1 cellular context compared by ENCODE assay signal in the genomic region with DNA sequence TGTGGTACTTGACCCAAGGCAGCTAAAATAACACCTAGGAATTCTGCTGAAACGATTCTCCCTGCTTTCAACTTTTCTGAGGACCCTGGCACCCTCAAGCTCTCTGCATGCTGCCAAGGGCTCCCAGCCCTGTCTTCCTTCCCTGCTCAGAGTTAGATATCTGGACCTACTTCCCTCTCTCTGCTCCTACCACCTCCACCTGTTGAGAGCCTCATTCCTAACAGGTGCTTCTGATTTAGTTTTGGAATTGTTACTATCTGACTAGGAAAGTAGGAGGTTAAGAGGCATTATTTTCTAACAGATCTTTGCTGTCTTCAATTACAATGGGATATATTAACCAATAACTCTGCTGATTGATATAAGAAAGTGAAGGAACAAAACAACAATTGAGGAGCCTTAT.
TF ChIP-seq lines count a peak whose summit lies in the region.

No MANE protein-coding gene starts in this region.

TF ChIP-seq in GM23338, 12 proteins besides CTCF, POLR2A, EP300 and RAD21 (continued from another document):
- TF ChIP-seq, protein P1, sequence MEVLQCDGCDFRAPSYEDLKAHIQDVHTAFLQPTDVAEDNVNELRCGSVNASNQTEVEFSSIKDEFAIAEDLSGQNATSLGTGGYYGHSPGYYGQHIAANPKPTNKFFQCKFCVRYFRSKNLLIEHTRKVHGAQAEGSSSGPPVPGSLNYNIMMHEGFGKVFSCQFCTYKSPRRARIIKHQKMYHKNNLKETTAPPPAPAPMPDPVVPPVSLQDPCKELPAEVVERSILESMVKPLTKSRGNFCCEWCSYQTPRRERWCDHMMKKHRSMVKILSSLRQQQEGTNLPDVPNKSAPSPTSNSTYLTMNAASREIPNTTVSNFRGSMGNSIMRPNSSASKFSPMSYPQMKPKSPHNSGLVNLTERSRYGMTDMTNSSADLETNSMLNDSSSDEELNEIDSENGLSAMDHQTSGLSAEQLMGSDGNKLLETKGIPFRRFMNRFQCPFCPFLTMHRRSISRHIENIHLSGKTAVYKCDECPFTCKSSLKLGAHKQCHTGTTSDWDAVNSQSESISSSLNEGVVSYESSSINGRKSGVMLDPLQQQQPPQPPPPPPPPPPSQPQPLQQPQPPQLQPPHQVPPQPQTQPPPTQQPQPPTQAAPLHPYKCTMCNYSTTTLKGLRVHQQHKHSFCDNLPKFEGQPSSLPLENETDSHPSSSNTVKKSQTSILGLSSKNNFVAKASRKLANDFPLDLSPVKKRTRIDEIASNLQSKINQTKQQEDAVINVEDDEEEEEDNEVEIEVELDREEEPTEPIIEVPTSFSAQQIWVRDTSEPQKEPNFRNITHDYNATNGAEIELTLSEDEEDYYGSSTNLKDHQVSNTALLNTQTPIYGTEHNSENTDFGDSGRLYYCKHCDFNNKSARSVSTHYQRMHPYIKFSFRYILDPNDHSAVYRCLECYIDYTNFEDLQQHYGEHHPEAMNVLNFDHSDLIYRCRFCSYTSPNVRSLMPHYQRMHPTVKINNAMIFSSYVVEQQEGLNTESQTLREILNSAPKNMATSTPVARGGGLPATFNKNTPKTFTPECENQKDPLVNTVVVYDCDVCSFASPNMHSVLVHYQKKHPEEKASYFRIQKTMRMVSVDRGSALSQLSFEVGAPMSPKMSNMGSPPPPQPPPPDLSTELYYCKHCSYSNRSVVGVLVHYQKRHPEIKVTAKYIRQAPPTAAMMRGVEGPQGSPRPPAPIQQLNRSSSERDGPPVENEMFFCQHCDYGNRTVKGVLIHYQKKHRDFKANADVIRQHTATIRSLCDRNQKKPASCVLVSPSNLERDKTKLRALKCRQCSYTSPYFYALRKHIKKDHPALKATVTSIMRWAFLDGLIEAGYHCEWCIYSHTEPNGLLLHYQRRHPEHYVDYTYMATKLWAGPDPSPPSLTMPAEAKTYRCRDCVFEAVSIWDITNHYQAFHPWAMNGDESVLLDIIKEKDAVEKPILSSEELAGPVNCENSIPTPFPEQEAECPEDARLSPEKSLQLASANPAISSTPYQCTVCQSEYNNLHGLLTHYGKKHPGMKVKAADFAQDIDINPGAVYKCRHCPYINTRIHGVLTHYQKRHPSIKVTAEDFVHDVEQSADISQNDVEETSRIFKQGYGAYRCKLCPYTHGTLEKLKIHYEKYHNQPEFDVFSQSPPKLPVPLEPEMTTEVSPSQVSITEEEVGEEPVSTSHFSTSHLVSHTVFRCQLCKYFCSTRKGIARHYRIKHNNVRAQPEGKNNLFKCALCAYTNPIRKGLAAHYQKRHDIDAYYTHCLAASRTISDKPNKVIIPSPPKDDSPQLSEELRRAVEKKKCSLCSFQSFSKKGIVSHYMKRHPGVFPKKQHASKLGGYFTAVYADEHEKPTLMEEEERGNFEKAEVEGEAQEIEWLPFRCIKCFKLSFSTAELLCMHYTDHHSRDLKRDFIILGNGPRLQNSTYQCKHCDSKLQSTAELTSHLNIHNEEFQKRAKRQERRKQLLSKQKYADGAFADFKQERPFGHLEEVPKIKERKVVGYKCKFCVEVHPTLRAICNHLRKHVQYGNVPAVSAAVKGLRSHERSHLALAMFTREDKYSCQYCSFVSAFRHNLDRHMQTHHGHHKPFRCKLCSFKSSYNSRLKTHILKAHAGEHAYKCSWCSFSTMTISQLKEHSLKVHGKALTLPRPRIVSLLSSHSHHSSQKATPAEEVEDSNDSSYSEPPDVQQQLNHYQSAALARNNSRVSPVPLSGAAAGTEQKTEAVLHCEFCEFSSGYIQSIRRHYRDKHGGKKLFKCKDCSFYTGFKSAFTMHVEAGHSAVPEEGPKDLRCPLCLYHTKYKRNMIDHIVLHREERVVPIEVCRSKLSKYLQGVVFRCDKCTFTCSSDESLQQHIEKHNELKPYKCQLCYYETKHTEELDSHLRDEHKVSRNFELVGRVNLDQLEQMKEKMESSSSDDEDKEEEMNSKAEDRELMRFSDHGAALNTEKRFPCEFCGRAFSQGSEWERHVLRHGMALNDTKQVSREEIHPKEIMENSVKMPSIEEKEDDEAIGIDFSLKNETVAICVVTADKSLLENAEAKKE (CRISPR knock-in tag; IDR thresholded peaks at IDR 0.05): no peak
- TF ChIP-seq JUNB (IDR thresholded peaks at IDR 0.05; ENCODE audit: unreplicated experiment) (no peak), NANOG (IDR thresholded peaks at IDR 0.05; ENCODE audit: borderline replicate concordance) (no peak), STAT1 (IDR thresholded peaks at IDR 0.05; ENCODE audit: unreplicated experiment) (no peak), EZH2 (IDR thresholded peaks at IDR 0.05; ENCODE audit: low read depth, unreplicated experiment) (no peak), CREB1 (CRISPR knock-in tag; IDR thresholded peaks at IDR 0.05; ENCODE audit: low read depth) (no peak)
- TF ChIP-seq, protein P2, sequence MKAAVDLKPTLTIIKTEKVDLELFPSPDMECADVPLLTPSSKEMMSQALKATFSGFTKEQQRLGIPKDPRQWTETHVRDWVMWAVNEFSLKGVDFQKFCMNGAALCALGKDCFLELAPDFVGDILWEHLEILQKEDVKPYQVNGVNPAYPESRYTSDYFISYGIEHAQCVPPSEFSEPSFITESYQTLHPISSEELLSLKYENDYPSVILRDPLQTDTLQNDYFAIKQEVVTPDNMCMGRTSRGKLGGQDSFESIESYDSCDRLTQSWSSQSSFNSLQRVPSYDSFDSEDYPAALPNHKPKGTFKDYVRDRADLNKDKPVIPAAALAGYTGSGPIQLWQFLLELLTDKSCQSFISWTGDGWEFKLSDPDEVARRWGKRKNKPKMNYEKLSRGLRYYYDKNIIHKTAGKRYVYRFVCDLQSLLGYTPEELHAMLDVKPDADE (IDR thresholded peaks at IDR 0.05): no peak
- TF ChIP-seq, protein P3, sequence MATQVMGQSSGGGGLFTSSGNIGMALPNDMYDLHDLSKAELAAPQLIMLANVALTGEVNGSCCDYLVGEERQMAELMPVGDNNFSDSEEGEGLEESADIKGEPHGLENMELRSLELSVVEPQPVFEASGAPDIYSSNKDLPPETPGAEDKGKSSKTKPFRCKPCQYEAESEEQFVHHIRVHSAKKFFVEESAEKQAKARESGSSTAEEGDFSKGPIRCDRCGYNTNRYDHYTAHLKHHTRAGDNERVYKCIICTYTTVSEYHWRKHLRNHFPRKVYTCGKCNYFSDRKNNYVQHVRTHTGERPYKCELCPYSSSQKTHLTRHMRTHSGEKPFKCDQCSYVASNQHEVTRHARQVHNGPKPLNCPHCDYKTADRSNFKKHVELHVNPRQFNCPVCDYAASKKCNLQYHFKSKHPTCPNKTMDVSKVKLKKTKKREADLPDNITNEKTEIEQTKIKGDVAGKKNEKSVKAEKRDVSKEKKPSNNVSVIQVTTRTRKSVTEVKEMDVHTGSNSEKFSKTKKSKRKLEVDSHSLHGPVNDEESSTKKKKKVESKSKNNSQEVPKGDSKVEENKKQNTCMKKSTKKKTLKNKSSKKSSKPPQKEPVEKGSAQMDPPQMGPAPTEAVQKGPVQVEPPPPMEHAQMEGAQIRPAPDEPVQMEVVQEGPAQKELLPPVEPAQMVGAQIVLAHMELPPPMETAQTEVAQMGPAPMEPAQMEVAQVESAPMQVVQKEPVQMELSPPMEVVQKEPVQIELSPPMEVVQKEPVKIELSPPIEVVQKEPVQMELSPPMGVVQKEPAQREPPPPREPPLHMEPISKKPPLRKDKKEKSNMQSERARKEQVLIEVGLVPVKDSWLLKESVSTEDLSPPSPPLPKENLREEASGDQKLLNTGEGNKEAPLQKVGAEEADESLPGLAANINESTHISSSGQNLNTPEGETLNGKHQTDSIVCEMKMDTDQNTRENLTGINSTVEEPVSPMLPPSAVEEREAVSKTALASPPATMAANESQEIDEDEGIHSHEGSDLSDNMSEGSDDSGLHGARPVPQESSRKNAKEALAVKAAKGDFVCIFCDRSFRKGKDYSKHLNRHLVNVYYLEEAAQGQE (IDR thresholded peaks at IDR 0.05; ENCODE audit: unreplicated experiment): no peak
